Comparison of ENCODE assay signal across 13 cellular contexts in genomic region chr7:107857541-107857912, GRCh38. TPM values are rescaled to one million over a fixed set of nuclear protein-coding genes. Genes with fewer than 3 reads are reported as not detected.
DNase-seq lines count a peak whose midpoint lies in the region; ATAC-seq and TF ChIP-seq lines count a peak whose summit lies in the region.
"Had no signal": no experiment of that assay in that cellular context is flagged by ENCODE, and none has a peak within 500 bp of the region (broad histone marks: within the 10 kb centered on the region; RNA-seq: fewer than 3 reads in every experiment).

No MANE protein-coding gene starts in this region.

- peaks cover 13% of the 10 kb centered on the region for H3K4me1 ChIP-seq in RWPE2 (ENCODE audit: insufficient read depth, poor library complexity, severe bottlenecking)
- H3K4me1 ChIP-seq in colonic mucosa = peaks cover 4% of the 10 kb centered on the region
- H3K4me1 ChIP-seq in ovary (ENCODE audit: insufficient read depth) = peaks cover 9% of the 10 kb centered on the region

- no peak for TF ChIP-seq CTCF in RWPE2 (IDR thresholded peaks at IDR 0.05; ENCODE audit: poor library complexity, severe bottlenecking)
- no peak for TF ChIP-seq CTCF in colonic mucosa (IDR thresholded peaks at IDR 0.05)
- TF ChIP-seq CTCF in ovary (IDR thresholded peaks at IDR 0.05) = no peak

- H3K27ac ChIP-seq in RWPE2 (ENCODE audit: poor library complexity, severe bottlenecking) (no peak overlapping the region), colonic mucosa (peak overlapping the region; percentile 63), ovary (peak overlapping the region in 1 of 2 donors; percentile 45)
- H3K27ac ChIP-seq: stomach had no signal

- peak overlapping the region in 1 of 2 donors; percentile 43 for H3K9ac ChIP-seq in colonic mucosa (ENCODE audit: low read depth in 2 of 2, low read length in 2 of 2)

- H3K4me3 ChIP-seq in RWPE2 (ENCODE audit: severe bottlenecking) = no peak overlapping the region
- H3K4me3 ChIP-seq in colonic mucosa = no peak overlapping the region
- no peak overlapping the region for H3K4me3 ChIP-seq in ovary
- H3K4me3 ChIP-seq: GM23338, stomach had no signal

- DNase-seq in EH (ENCODE audit: low read depth) = peak; percentile 61
- no peak for DNase-seq in RWPE2 (ENCODE audit: low spot score)
- no peak for DNase-seq in colonic mucosa
- DNase-seq in ovary = peak in 3 of 5 donors; percentile 20 to 53 (median 30)
- DNase-seq in T1000 (lab: John Stamatoyannopoulos, UW) = no peak
- DNase-seq in SHP77 treated with DMSO at 0.1 percent for 48 hours (lab: John Stamatoyannopoulos, UW) = no peak
- DNase-seq in NCI-H82 (lab: John Stamatoyannopoulos, UW) = no peak
- DNase-seq in activated effector memory CD4-positive, alpha-beta T cell treated with Interleukin-2 at 50 U/mL for 16 hours = no peak
- DNase-seq: activated CD8-positive, alpha-beta memory T cell treated with anti-CD3 and anti-CD28 coated beads for 24 hours; NCI-H345; stomach had no signal

- H3K36me3 ChIP-seq in RWPE2 (ENCODE audit: low read depth) = no peaks in the 10 kb centered on the region
- no peaks in the 10 kb centered on the region for H3K36me3 ChIP-seq in colonic mucosa
- H3K36me3 ChIP-seq in ovary = no peaks in the 10 kb centered on the region
- H3K36me3 ChIP-seq: stomach had no signal

- H3K27me3 ChIP-seq in RWPE2 (ENCODE audit: insufficient read depth, poor library complexity, severe bottlenecking) (no peaks in the 10 kb centered on the region), colonic mucosa (no peaks in the 10 kb centered on the region), ovary (no peaks in the 10 kb centered on the region)
- H3K27me3 ChIP-seq: stomach had no signal

- 19 to 23% (median 23%) methylated on average over 2 of the region's 2 CpGs for WGBS in ovary, 3 donors

- no peak for TF ChIP-seq POLR2A in ovary (IDR thresholded peaks at IDR 0.05)

- no peak for TF ChIP-seq EP300 in ovary (IDR thresholded peaks at IDR 0.05)

- intact Hi-C loops in colonic mucosa (cut with DNase I) (no loop called here), ovary (cut with DNase I) (loop anchor here in 1 of 4 donors (10.0 kb wide), 1 partner anchor 63 kb away; no protein-coding TSS in a partner anchor)

- no peaks in the 10 kb centered on the region for H3K9me3 ChIP-seq in RWPE2 (ENCODE audit: severe bottlenecking)
- H3K9me3 ChIP-seq in colonic mucosa = no peaks in the 10 kb centered on the region
- no peaks in the 10 kb centered on the region for H3K9me3 ChIP-seq in ovary
- H3K9me3 ChIP-seq: stomach had no signal

- peak; percentile 64 for ATAC-seq in RWPE2 (ENCODE audit: low read depth)
- ATAC-seq: GM23338 had no signal

RNA-seq across cellular contexts. Expression of gene DLD, which starts 33.5 kb away (rescaled TPM):
- total RNA-seq in colonic mucosa = 100 to 1,000 TPM; 119 to 183 TPM
- 10 to 100 TPM; 35.4 to 72.1 (median 49.7) TPM for total RNA-seq in ovary
- polyA plus RNA-seq in ovary = 10 to 100 TPM; 41.1 to 92.9 TPM

RNA-seq across cellular contexts. Expression of gene SLC26A3, which starts 54.5 kb away (rescaled TPM):
- total RNA-seq in colonic mucosa (1,000 to 10,000 TPM in 1 of 2 donors, 100 to 1,000 TPM in 1; 973 to 1,169 TPM), ovary (1 to 10 TPM in 1 of 7 donors, under 1 TPM in 3, not detected in 3; 0.30 to 1.9 (median 0.61) TPM)
- under 1 TPM; 0.06 to 0.07 TPM for polyA plus RNA-seq in ovary
- total RNA-seq: GM23338, SK-MEL-5 had no signal
- polyA plus RNA-seq: GM23338 had no signal

Comparison
In these comparisons a context has a peak if more than half of its experiments do, and no peak if none do; other contexts are left out.
1. DNase-seq: peak in EH (single experiment) and ovary (3 of 5); none in RWPE2 (single experiment), colonic mucosa (single experiment), T1000 (single experiment), SHP77 treated with DMSO at 0.1 percent for 48 hours (single experiment), NCI-H82 (single experiment) and activated effector memory CD4-positive, alpha-beta T cell treated with Interleukin-2 at 50 U/mL for 16 hours (single experiment).
2. RNA of gene SLC26A3, which starts 54.5 kb away (total RNA-seq): 973 to 1,169 TPM in colonic mucosa; 0.30 to 1.9 TPM in ovary; every median in the first group is over 100 times any median in the second.